8 cellular contexts compared by ENCODE assay signal in genomic region chr12:53500776-53501614, GRCh38. TPM values are rescaled to one million over a fixed set of nuclear protein-coding genes. Genes with fewer than 3 reads are reported as not detected.
DNase-seq lines count a peak whose midpoint lies in the region; ATAC-seq and TF ChIP-seq lines count a peak whose summit lies in the region.

Gene TARBP2 (plus strand): TSS chr12:53501283. CDS start chr12:53501409, 126 bp downstream.

- peaks cover 36% of the 10 kb centered on the region for H3K4me1 Mint-ChIP-seq in activated B cell treated with CpG ODN at 0.5 μM for 24 hours
- H3K4me1 Mint-ChIP-seq in immature natural killer cell = peaks cover 37 to 38% of the 10 kb centered on the region in 2 donors

- intact Hi-C loops in activated B cell treated with CpG ODN at 0.5 μM for 24 hours (cut with micrococcal nuclease) = loop anchor here (1.0 to 10.0 kb wide), 12 partner anchors 8 to 456 kb away; partner anchors contain the start of genes AAAS, ATF7, CALCOCO1 and CSAD

- H3K27ac ChIP-seq in caudate nucleus (ENCODE audit: low read depth, low read length) = peak within 1 kb of the TSS; percentile 99

- H3K4me3 Mint-ChIP-seq in activated B cell treated with CpG ODN at 0.5 μM for 24 hours = peak within 1 kb of the TSS; percentile 92
- H3K4me3 Mint-ChIP-seq in immature natural killer cell = peak within 1 kb of the TSS; percentile 86 to 95 (median 91)

- H3K27me3 Mint-ChIP-seq in activated B cell treated with CpG ODN at 0.5 μM for 24 hours = no peaks in the 10 kb centered on the region
- peaks cover 6 to 15% (median 8%) of the 10 kb centered on the region in 3 donors for H3K27me3 Mint-ChIP-seq in immature natural killer cell (ENCODE audit: low read depth in 3 of 3)

- DNase-seq in AG08395 (ENCODE audit: low spot score) (peak; percentile 98), NCI-H345 (lab: John Stamatoyannopoulos, UW) (peak; percentile 100), activated B cell treated with CpG ODN at 0.5 μM for 24 hours (peak; percentile 94), caudate nucleus (lab: John Stamatoyannopoulos, UW) (peak; percentile 95 to 100 (median 99)), immature natural killer cell (peak; percentile 97 to 99 (median 99)), smooth muscle cell of the brain vasculature (ENCODE audit: low read depth, low spot score) (peak; percentile 99)

- CTCF ChIA-PET in activated B cell treated with CpG ODN at 0.5 μM for 24 hours (lab: Charles Lee) = interaction anchor here (0.6 to 1.5 kb wide), 5 partner anchors 8 to 180 kb away, joined by 3 to 7 read pairs (median 3); partner anchors contain the start of gene AAAS

- H3K36me3 Mint-ChIP-seq in activated B cell treated with CpG ODN at 0.5 μM for 24 hours (ENCODE audit: low read depth) (peaks cover 22% of the 10 kb centered on the region), immature natural killer cell (peaks cover 0 to 4% (median 0%) of the 10 kb centered on the region in 3 donors)

- peak; percentile 88 for TF ChIP-seq POLR2A in GM18951 (IDR thresholded peaks at IDR 0.05; ENCODE audit: extremely low read depth, insufficient read depth, insufficient read length)

- ATAC-seq in HG03196 (IDR thresholded peaks at IDR 0.05; ENCODE audit: unreplicated experiment) (peak; percentile 63), activated B cell treated with CpG ODN at 0.5 μM for 24 hours (ENCODE audit: low read depth) (peak; percentile 81)

- no peak for TF ChIP-seq CTCF in activated B cell treated with CpG ODN at 0.5 μM for 24 hours (IDR thresholded peaks at IDR 0.05)

- in situ Hi-C loops in GM18951 (cut with MboI; ENCODE audit: low sequenced_read_pairs, unreplicated experiment) = no loop called here

- H3K9me3 Mint-ChIP-seq in activated B cell treated with CpG ODN at 0.5 μM for 24 hours = no peaks in the 10 kb centered on the region
- H3K9me3 Mint-ChIP-seq in immature natural killer cell = no peaks in the 10 kb centered on the region

- POLR2A ChIA-PET in activated B cell treated with CpG ODN at 0.5 μM for 24 hours (lab: Charles Lee) = interaction anchor here (0.5 to 3.2 kb wide), 44 partner anchors 7 to 1463 kb away, joined by 3 to 53 read pairs (median 6); partner anchors contain the start of genes AAAS, ATP5MC2, CBX5 and CSAD

- H3K27ac Mint-ChIP-seq in activated B cell treated with CpG ODN at 0.5 μM for 24 hours (peak within 1 kb of the TSS; percentile 96), immature natural killer cell (peak within 1 kb of the TSS; percentile 91 to 100 (median 97))

RNA-seq across cellular contexts. Expression of gene TARBP2, which starts in this region (rescaled TPM):
- total RNA-seq in activated B cell treated with CpG ODN at 0.5 μM for 24 hours = 45.7 and 49.6 TPM in 2 replicates
- 10 to 100 TPM; 11.5 to 28.9 (median 28.8) TPM for polyA plus RNA-seq in immature natural killer cell

Comparison
In these comparisons a context has a peak if more than half of its experiments do, and no peak if none do; other contexts are left out.
1. Peak in every context shown above with its lines: DNase-seq, ATAC-seq and H3K27ac ChIP-seq.